In genomic region chr19:45729774-45730388, GRCh38 we compare ENCODE assay signal across 6 cellular contexts. TPM values are rescaled to one million over a fixed set of nuclear protein-coding genes. Genes with fewer than 3 reads are reported as not detected.
DNase-seq lines count a peak whose midpoint lies in the region; ATAC-seq, FAIRE-seq and TF ChIP-seq lines count a peak whose summit lies in the region.

No MANE protein-coding gene starts in this region.

- POLR2A ChIA-PET in activated CD4-positive, alpha-beta memory T cell treated with anti-CD3 and anti-CD28 coated beads, Interleukin-2, amount 10 ng/mL, durations not matched to agents 7 days and 5 days (lab: Charles Lee), result interaction anchor here (1.0 to 3.2 kb wide), 10 partner anchors 10 to 133 kb away, joined by 3 to 27 read pairs (median 3); partner anchors contain the start of genes DMWD, QPCTL and SIX5

- H3K9ac ChIP-seq in liver (ENCODE audit: low read depth in 1 of 2, low read length in 2 of 2), result peak overlapping the region; percentile 42 to 69

- H3K4me1 Mint-ChIP-seq in activated CD4-positive, alpha-beta memory T cell treated with anti-CD3 and anti-CD28 coated beads, Interleukin-2, amount 10 ng/mL, durations not matched to agents 7 days and 5 days, result peaks cover 34% of the 10 kb centered on the region

- peak overlapping the region; percentile 35 to 64 for H3K27ac ChIP-seq in liver (ENCODE audit: low read depth in 1 of 2, low read length in 2 of 2)

- H3K4me3 Mint-ChIP-seq in activated CD4-positive, alpha-beta memory T cell treated with anti-CD3 and anti-CD28 coated beads, Interleukin-2, amount 10 ng/mL, durations not matched to agents 7 days and 5 days, result peak overlapping the region; percentile 94

- TF ChIP-seq POLR2A in GM12892 (IDR thresholded peaks at IDR 0.05; ENCODE audit: low read depth, low read length), result no peak

- peak overlapping the region; percentile 66 to 94 (median 80) for H3K4me3 ChIP-seq in liver (ENCODE audit: low read depth in 1 of 3, low read length in 3 of 3)

- no peaks in the 10 kb centered on the region for H3K9me3 ChIP-seq in liver (ENCODE audit: control insufficient read depth in 4 of 4, low read length in 3 of 4)

- CTCF ChIA-PET in activated CD4-positive, alpha-beta memory T cell treated with anti-CD3 and anti-CD28 coated beads, Interleukin-2, amount 10 ng/mL, durations not matched to agents 7 days and 5 days (lab: Charles Lee), result interaction anchor here (1.5 to 4.3 kb wide), 5 partner anchors 10 to 87 kb away, joined by 9 to 24 read pairs (median 14); partner anchors contain the start of genes QPCTL, SIX5 and SNRPD2

- no peaks in the 10 kb centered on the region for H3K27me3 Mint-ChIP-seq in activated CD4-positive, alpha-beta memory T cell treated with anti-CD3 and anti-CD28 coated beads, Interleukin-2, amount 10 ng/mL, durations not matched to agents 7 days and 5 days

- ATAC-seq in GM18868 (IDR thresholded peaks at IDR 0.05; ENCODE audit: unreplicated experiment) (no peak), GM19467 (IDR thresholded peaks at IDR 0.05; ENCODE audit: unreplicated experiment) (no peak)

- WGBS in liver, result 9% methylated on average over 12 of the region's 12 CpGs

- DNase-seq in GM12892 (ENCODE audit: insufficient read length) (no peak), NCI-H2107 (lab: John Stamatoyannopoulos, UW) (no peak)
- no peak for DNase-seq in activated CD4-positive, alpha-beta memory T cell treated with anti-CD3 and anti-CD28 coated beads, Interleukin-2, amount 10 ng/mL, durations not matched to agents 7 days and 5 days

- no peak for TF ChIP-seq RAD21 in liver (IDR thresholded peaks at IDR 0.05)

- no peak for TF ChIP-seq CTCF in liver (IDR thresholded peaks at IDR 0.05; ENCODE audit: low read depth, low read length, missing input control)

- peak; percentile 84 for FAIRE-seq in GM12892 (lab: Jason Lieb, UNC)

- no peaks in the 10 kb centered on the region for H3K9me3 Mint-ChIP-seq in activated CD4-positive, alpha-beta memory T cell treated with anti-CD3 and anti-CD28 coated beads, Interleukin-2, amount 10 ng/mL, durations not matched to agents 7 days and 5 days

- peaks cover 0 to 1% (median 0%) of the 10 kb centered on the region in 4 donors for H3K36me3 ChIP-seq in liver (ENCODE audit: control insufficient read depth in 4 of 4, insufficient read depth in 3 of 4, low read depth in 1 of 4, low read length in 3 of 4)

- peaks cover 0 to 18% (median 8%) of the 10 kb centered on the region in 4 donors for H3K4me1 ChIP-seq in liver (ENCODE audit: control insufficient read depth in 4 of 4, insufficient read depth in 4 of 4, low read length in 3 of 4)

- peaks cover 3% of the 10 kb centered on the region for H3K36me3 Mint-ChIP-seq in activated CD4-positive, alpha-beta memory T cell treated with anti-CD3 and anti-CD28 coated beads, Interleukin-2, amount 10 ng/mL, durations not matched to agents 7 days and 5 days (ENCODE audit: low read depth)

- no peaks in the 10 kb centered on the region for H3K27me3 ChIP-seq in liver (ENCODE audit: control insufficient read depth in 4 of 4, insufficient read depth in 4 of 4, low read length in 3 of 4)

- peak overlapping the region; percentile 79 for H3K27ac Mint-ChIP-seq in activated CD4-positive, alpha-beta memory T cell treated with anti-CD3 and anti-CD28 coated beads, Interleukin-2, amount 10 ng/mL, durations not matched to agents 7 days and 5 days

TF ChIP-seq in liver, 16 proteins besides CTCF, POLR2A, EP300 and RAD21:
- TF ChIP-seq ATF3 (IDR thresholded peaks at IDR 0.05) (no peak), FOXA1 (IDR thresholded peaks at IDR 0.05) (no peak), JUND (IDR thresholded peaks at IDR 0.05) (no peak), ZBTB33 (IDR thresholded peaks at IDR 0.05) (no peak), NR2F2 (IDR thresholded peaks at IDR 0.05) (no peak), GABPA (IDR thresholded peaks at IDR 0.05 in 1 of 2, conservative IDR thresholded peaks at IDR 0.05 in 1 of 2) (no peak), TAF1 (conservative IDR thresholded peaks at IDR 0.05) (no peak)

RNA-seq across cellular contexts. Expression of gene FBXO46, which starts 0.8 kb away (rescaled TPM):
- polyA plus RNA-seq in GM12892 (2012; ENCODE audit: missing spikeins), result 7.3 TPM
- 10 to 100 TPM; 34.4 to 36.4 TPM for total RNA-seq in activated CD4-positive, alpha-beta memory T cell treated with anti-CD3 and anti-CD28 coated beads, Interleukin-2, amount 10 ng/mL, durations not matched to agents 7 days and 5 days
- 1 to 10 TPM; 2.9 to 4.2 TPM for total RNA-seq in liver
- polyA plus RNA-seq in liver, result 1 to 10 TPM; 1.2 to 4.5 TPM

RNA-seq across cellular contexts. Expression of gene MEIOSIN, which starts 3.4 kb away (rescaled TPM):
- not detected for polyA plus RNA-seq in GM12892 (2012; ENCODE audit: missing spikeins)
- not detected for total RNA-seq in activated CD4-positive, alpha-beta memory T cell treated with anti-CD3 and anti-CD28 coated beads, Interleukin-2, amount 10 ng/mL, durations not matched to agents 7 days and 5 days
- total RNA-seq in liver, result not detected
- not detected for polyA plus RNA-seq in liver

RNA-seq across cellular contexts. Expression of gene QPCTL, which starts 37.4 kb away (rescaled TPM):
- 9.0 TPM for polyA plus RNA-seq in GM12892 (2012; ENCODE audit: missing spikeins)
- 10 to 100 TPM in 1 of 2 experiments, 1 to 10 TPM in 1; 9.1 to 11.9 TPM for total RNA-seq in activated CD4-positive, alpha-beta memory T cell treated with anti-CD3 and anti-CD28 coated beads, Interleukin-2, amount 10 ng/mL, durations not matched to agents 7 days and 5 days
- total RNA-seq in liver, result 1 to 10 TPM; 3.7 to 6.1 TPM
- 1 to 10 TPM; 2.9 to 4.5 TPM for polyA plus RNA-seq in liver

RNA-seq across cellular contexts. Expression of gene SNRPD2, which starts 38.1 kb away (rescaled TPM):
- polyA plus RNA-seq in GM12892 (2012; ENCODE audit: missing spikeins), result 623 TPM
- total RNA-seq in activated CD4-positive, alpha-beta memory T cell treated with anti-CD3 and anti-CD28 coated beads, Interleukin-2, amount 10 ng/mL, durations not matched to agents 7 days and 5 days, result 100 to 1,000 TPM; 505 to 519 TPM
- 10 to 100 TPM; 38.6 to 71.9 TPM for total RNA-seq in liver
- 100 to 1,000 TPM; 109 to 175 TPM for polyA plus RNA-seq in liver

RNA-seq across cellular contexts. Expression of gene SIX5, which starts 39.2 kb away (rescaled TPM):
- not detected for polyA plus RNA-seq in GM12892 (2012; ENCODE audit: missing spikeins)
- total RNA-seq in activated CD4-positive, alpha-beta memory T cell treated with anti-CD3 and anti-CD28 coated beads, Interleukin-2, amount 10 ng/mL, durations not matched to agents 7 days and 5 days, result 1 to 10 TPM; 1.6 to 1.7 TPM
- total RNA-seq in liver, result 1 to 10 TPM; 2.7 to 5.0 TPM
- 1 to 10 TPM; 3.7 to 9.9 TPM for polyA plus RNA-seq in liver

Comparison
In these comparisons a context has a peak if more than half of its experiments do, and no peak if none do; other contexts are left out.
1. RNA of gene FBXO46, which starts 0.8 kb away (total RNA-seq): 34.4 to 36.4 TPM in activated CD4-positive, alpha-beta memory T cell treated with anti-CD3 and anti-CD28 coated beads, Interleukin-2, amount 10 ng/mL, durations not matched to agents 7 days and 5 days; 2.9 to 4.2 TPM in liver; every median in the first group is over 4 times any median in the second.